17 cellular contexts compared by ENCODE assay signal in the genomic region with DNA sequence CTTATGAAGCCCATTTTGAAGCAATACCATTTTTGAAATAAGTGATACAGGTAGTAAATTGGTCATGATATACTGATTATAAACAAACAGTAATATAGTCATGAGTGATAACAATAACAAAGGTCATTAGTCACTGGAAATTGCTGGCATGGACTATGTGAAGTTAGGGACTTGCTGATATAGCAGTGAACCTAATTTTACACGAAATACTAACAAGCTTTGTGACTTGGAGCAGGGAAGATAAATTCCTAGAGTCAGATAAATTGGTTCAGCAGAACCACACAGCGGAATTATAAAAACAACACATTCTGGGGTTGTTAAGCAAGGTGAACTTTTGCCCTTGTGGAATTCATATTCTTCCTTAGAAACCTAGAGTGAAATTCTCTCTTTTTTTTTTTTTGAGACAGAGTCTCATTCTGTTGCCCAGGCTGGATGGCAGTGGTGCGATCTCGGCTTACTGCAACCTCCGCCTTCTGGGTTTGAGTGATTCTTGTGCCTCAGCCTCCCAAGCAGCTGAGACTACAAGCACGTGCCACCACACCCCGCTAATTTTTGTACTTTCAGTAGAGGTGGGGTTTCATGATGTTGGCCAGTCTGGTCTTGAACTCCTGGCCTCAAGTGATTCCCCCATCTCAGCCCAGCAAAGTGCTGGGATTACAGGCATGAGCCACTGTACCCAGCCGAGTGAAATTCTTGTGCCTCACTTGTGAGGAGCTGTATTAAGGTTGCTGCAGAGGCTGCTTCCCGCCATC. TPM values are rescaled to one million over a fixed set of nuclear protein-coding genes. Genes with fewer than 3 reads are reported as not detected.
DNase-seq lines count a peak whose midpoint lies in the region; ATAC-seq and TF ChIP-seq lines count a peak whose summit lies in the region.
"Had no signal": no experiment of that assay in that cellular context is flagged by ENCODE, and none has a peak within 500 bp of the region (broad histone marks: within the 10 kb centered on the region; RNA-seq: fewer than 3 reads in every experiment).

No MANE protein-coding gene starts in this region.

- H3K27ac ChIP-seq in fibroblast of lung (ENCODE audit: insufficient read depth, low read length) = peak overlapping the region; percentile 45
- H3K27ac ChIP-seq: HL-60, parathyroid adenoma had no signal

- H3K79me2 ChIP-seq in fibroblast of lung (ENCODE audit: control insufficient read depth, insufficient read depth, low read length) = peaks cover 99% of the 10 kb centered on the region

- H3K4me1 Mint-ChIP-seq in progenitor cell of endocrine pancreas (ENCODE audit: low read depth) = peaks cover 18% of the 10 kb centered on the region

- peaks cover 13% of the 10 kb centered on the region for H3K4me1 ChIP-seq in fibroblast of lung (ENCODE audit: control insufficient read depth, extremely low read depth, insufficient read depth, low read length)

- peak overlapping the region; percentile 22 for H3K27ac Mint-ChIP-seq in progenitor cell of endocrine pancreas
- H3K27ac Mint-ChIP-seq: activated CD4-positive, alpha-beta memory T cell treated with anti-CD3 and anti-CD28 coated beads, Interleukin-2, amount 10 ng/mL, durations not matched to agents 7 days and 5 days; activated naive CD4-positive, alpha-beta T cell treated with anti-CD3 and anti-CD28 coated beads for 36 hours; stimulated activated naive CD8-positive, alpha-beta T cell treated with anti-CD3 and anti-CD28 coated beads, Interleukin-15, Interleukin-2, amounts not matched to agents 100 ng/mL and 50 ng/mL, for 24 hours had no signal

- peak; percentile 36 for DNase-seq in Daoy (ENCODE audit: low read depth)
- peak; percentile 52 to 84 for DNase-seq in fibroblast of lung (ENCODE audit: low read depth in 2 of 2)
- DNase-seq in progenitor cell of endocrine pancreas (ENCODE audit: low spot score, unreplicated experiment) = no peak
- DNase-seq in amniotic stem cell (lab: John Stamatoyannopoulos, UW) = no peak
- no peak for DNase-seq in NCI-H146 (lab: John Stamatoyannopoulos, UW)
- DNase-seq in Kasumi-1 (lab: John Stamatoyannopoulos, UW) = no peak
- DNase-seq: activated CD4-positive, alpha-beta memory T cell treated with anti-CD3 and anti-CD28 coated beads, Interleukin-2, amount 10 ng/mL, durations not matched to agents 7 days and 5 days; activated naive CD4-positive, alpha-beta T cell treated with anti-CD3 and anti-CD28 coated beads for 36 hours; CD4-positive, alpha-beta memory T cell; heart right ventricle; stimulated activated CD4-positive, alpha-beta T cell treated with anti-CD3 and anti-CD28 coated beads, Interleukin-2, amount 100 ng/mL, for 48 hours; T-helper 9 cell had no signal

- no peak overlapping the region for H3K4me3 Mint-ChIP-seq in progenitor cell of endocrine pancreas (ENCODE audit: low read depth)
- H3K4me3 Mint-ChIP-seq: activated CD4-positive, alpha-beta memory T cell treated with anti-CD3 and anti-CD28 coated beads, Interleukin-2, amount 10 ng/mL, durations not matched to agents 7 days and 5 days; activated naive CD4-positive, alpha-beta T cell treated with anti-CD3 and anti-CD28 coated beads for 36 hours; stimulated activated naive CD8-positive, alpha-beta T cell treated with anti-CD3 and anti-CD28 coated beads, Interleukin-15, Interleukin-2, amounts not matched to agents 100 ng/mL and 50 ng/mL, for 24 hours had no signal

- H3K9ac ChIP-seq in fibroblast of lung (ENCODE audit: insufficient read depth, low read length) = no peak overlapping the region
- H3K9ac ChIP-seq: parathyroid adenoma had no signal

- ATAC-seq in SK-N-SH treated with all-trans-retinoic acid at 6 μM for 48 hours (no peak), HG02759 (IDR thresholded peaks at IDR 0.05; ENCODE audit: unreplicated experiment) (no peak)
- ATAC-seq: heart right ventricle had no signal

- H3K36me3 Mint-ChIP-seq in progenitor cell of endocrine pancreas (ENCODE audit: insufficient read depth) = peaks cover 3% of the 10 kb centered on the region

- H3K4me2 ChIP-seq in fibroblast of lung (ENCODE audit: extremely low read depth, insufficient read depth, low read length) = peak overlapping the region; percentile 85

- no peaks in the 10 kb centered on the region for H3K9me3 ChIP-seq in fibroblast of lung (ENCODE audit: control insufficient read depth, insufficient read depth, low read depth, low read length)
- H3K9me3 ChIP-seq: heart right ventricle had no signal

- H3K36me3 ChIP-seq in fibroblast of lung (ENCODE audit: control insufficient read depth, insufficient read depth, low read length) = peaks cover 2% of the 10 kb centered on the region

- no peaks in the 10 kb centered on the region for H3K27me3 ChIP-seq in fibroblast of lung (ENCODE audit: control insufficient read depth, insufficient read depth, low read length)
- H3K27me3 ChIP-seq: heart right ventricle had no signal

- peaks cover 7% of the 10 kb centered on the region for H4K20me1 ChIP-seq in fibroblast of lung (ENCODE audit: control insufficient read depth, extremely low read depth, insufficient read depth, low read length)

- H2AFZ ChIP-seq in fibroblast of lung (ENCODE audit: low read length) = no peak overlapping the region
- H2AFZ ChIP-seq: parathyroid adenoma had no signal

- TF ChIP-seq CTCF in fibroblast of lung (conservative IDR thresholded peaks at IDR 0.05 in 1 of 2, IDR thresholded peaks at IDR 0.05 in 1 of 2; ENCODE audit: low read depth in 1 of 2, low read length in 2 of 2) (no peak), progenitor cell of endocrine pancreas (IDR thresholded peaks at IDR 0.05; ENCODE audit: unreplicated experiment) (no peak)

- no peaks in the 10 kb centered on the region for H3K9me3 Mint-ChIP-seq in progenitor cell of endocrine pancreas (ENCODE audit: low read depth)
- H3K9me3 Mint-ChIP-seq: activated CD4-positive, alpha-beta memory T cell treated with anti-CD3 and anti-CD28 coated beads, Interleukin-2, amount 10 ng/mL, durations not matched to agents 7 days and 5 days; activated naive CD4-positive, alpha-beta T cell treated with anti-CD3 and anti-CD28 coated beads for 36 hours; CD4-positive, alpha-beta memory T cell; stimulated activated naive CD8-positive, alpha-beta T cell treated with anti-CD3 and anti-CD28 coated beads, Interleukin-15, Interleukin-2, amounts not matched to agents 100 ng/mL and 50 ng/mL, for 24 hours had no signal

- peak overlapping the region in 3 of 4 experiments; percentile 25 to 71 (median 64) for H3K4me3 ChIP-seq in fibroblast of lung (replicated peaks in 1 of 4; ENCODE audit: control extremely low read depth in 1 of 4, insufficient read depth in 1 of 4, low read depth in 3 of 4, low read length in 4 of 4)

- no peaks in the 10 kb centered on the region for H3K27me3 Mint-ChIP-seq in progenitor cell of endocrine pancreas
- H3K27me3 Mint-ChIP-seq: activated CD4-positive, alpha-beta memory T cell treated with anti-CD3 and anti-CD28 coated beads, Interleukin-2, amount 10 ng/mL, durations not matched to agents 7 days and 5 days; CD4-positive, alpha-beta memory T cell; stimulated activated naive CD8-positive, alpha-beta T cell treated with anti-CD3 and anti-CD28 coated beads, Interleukin-15, Interleukin-2, amounts not matched to agents 100 ng/mL and 50 ng/mL, for 24 hours had no signal

TF ChIP-seq in SK-N-SH treated with all-trans-retinoic acid at 6 μM for 48 hours, 23 proteins besides CTCF, POLR2A, EP300 and RAD21:
- TF ChIP-seq ISL1 (CRISPR knock-in tag; IDR thresholded peaks at IDR 0.05) = 0 out of 2 replicates have a peak, but pooled peaks have one; percentile 13
- TF ChIP-seq, protein P1, sequence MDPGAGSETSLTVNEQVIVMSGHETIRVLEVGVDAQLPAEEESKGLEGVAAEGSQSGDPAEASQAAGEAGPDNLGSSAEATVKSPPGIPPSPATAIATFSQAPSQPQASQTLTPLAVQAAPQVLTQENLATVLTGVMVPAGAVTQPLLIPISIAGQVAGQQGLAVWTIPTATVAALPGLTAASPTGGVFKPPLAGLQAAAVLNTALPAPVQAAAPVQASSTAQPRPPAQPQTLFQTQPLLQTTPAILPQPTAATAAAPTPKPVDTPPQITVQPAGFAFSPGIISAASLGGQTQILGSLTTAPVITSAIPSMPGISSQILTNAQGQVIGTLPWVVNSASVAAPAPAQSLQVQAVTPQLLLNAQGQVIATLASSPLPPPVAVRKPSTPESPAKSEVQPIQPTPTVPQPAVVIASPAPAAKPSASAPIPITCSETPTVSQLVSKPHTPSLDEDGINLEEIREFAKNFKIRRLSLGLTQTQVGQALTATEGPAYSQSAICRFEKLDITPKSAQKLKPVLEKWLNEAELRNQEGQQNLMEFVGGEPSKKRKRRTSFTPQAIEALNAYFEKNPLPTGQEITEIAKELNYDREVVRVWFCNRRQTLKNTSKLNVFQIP (CRISPR knock-in tag; IDR thresholded peaks at IDR 0.05; ENCODE audit: borderline replicate concordance, low read depth) = no peak

RNA-seq across cellular contexts. Expression of a gene that starts 6.0 kb away (rescaled TPM):
- 235 and 250 TPM in 2 replicates for total RNA-seq in Daoy (2014; rRNA removed; shearing (Covaris generic))
- total RNA-seq in fibroblast of lung (90.7 and 143 TPM in 2 replicates), progenitor cell of endocrine pancreas (26.8 and 27.7 TPM in 2 replicates)
- polyA plus RNA-seq in fibroblast of lung = 117 and 260 TPM in 2 replicates
- polyA plus RNA-seq in fibroblast of lung (2012) = 55.0 and 121 TPM in 2 replicates
- polyA minus RNA-seq in fibroblast of lung (ENCODE audit: low replicate concordance) = 10.1 and 27.7 TPM in 2 replicates

Comparison
In these comparisons a context has a peak if more than half of its experiments do, and no peak if none do; other contexts are left out.
1. DNase-seq: peak in Daoy (single experiment) and fibroblast of lung (2 of 2); none in progenitor cell of endocrine pancreas (single experiment), amniotic stem cell (single experiment), NCI-H146 (single experiment) and Kasumi-1 (0 of 2).